ENCODE assay signal across 17 cellular contexts in the genomic region with DNA sequence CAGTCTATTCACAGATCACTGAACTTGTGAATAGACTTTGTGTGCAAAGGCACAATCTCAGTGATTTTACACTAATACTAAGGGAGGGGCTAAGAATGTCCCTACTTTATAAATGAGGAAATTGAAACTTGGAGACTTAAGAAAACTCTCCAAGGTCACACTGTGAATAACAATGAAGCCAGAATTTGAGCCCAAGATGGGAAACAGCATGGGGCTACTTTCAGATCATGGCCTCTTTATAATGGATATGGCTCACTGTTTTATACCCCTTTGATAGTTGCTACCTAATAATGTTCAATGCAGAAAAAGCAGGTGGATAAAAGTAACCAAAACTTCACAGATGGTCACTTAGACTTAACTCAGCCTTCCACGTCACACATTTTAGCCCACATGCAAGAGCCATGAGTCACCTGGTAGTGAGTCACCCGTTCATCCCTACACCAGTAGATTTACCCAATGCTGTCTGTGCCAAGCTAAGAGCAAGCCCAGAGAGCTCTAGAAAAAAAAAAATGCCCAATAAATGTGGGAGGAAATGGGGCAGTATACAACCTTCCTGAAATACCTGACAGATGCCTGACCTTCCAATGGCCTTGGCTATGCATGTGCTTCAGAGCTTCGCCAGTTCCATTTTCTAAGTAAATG.
DNase-seq lines count a peak whose midpoint lies in the region; ATAC-seq, FAIRE-seq and TF ChIP-seq lines count a peak whose summit lies in the region.
"Had no signal": no experiment of that assay in that cellular context is flagged by ENCODE, and none has a peak within 500 bp of the region (broad histone marks: within the 10 kb centered on the region; RNA-seq: fewer than 3 reads in every experiment).

No MANE protein-coding gene starts in this region.

- no peak for TF ChIP-seq EP300 in HepG2 (IDR thresholded peaks at IDR 0.05; ENCODE audit: low read depth in 2 of 2, low read length in 2 of 2)
- TF ChIP-seq EP300 in HepG2 (CRISPR knock-in tag; IDR thresholded peaks at IDR 0.05; ENCODE audit: borderline replicate concordance) = no peak

- ATAC-seq in HepG2 = no peak
- ATAC-seq in HG02852 (IDR thresholded peaks at IDR 0.05; ENCODE audit: unreplicated experiment) = no peak
- no peak for ATAC-seq in GM18861 (IDR thresholded peaks at IDR 0.05; ENCODE audit: unreplicated experiment)
- no peak for ATAC-seq in GM19452 (IDR thresholded peaks at IDR 0.05; ENCODE audit: unreplicated experiment)
- ATAC-seq: GM12878, WTC11 had no signal

- H3K27me3 ChIP-seq in HUES64 (ENCODE audit: insufficient read depth, low read length) (no peaks in the 10 kb centered on the region), adrenal gland (no peaks in the 10 kb centered on the region), HepG2 (ENCODE audit: control insufficient read depth in 1 of 2, insufficient read depth in 2 of 2, low read length in 2 of 2) (no peaks in the 10 kb centered on the region)

- no TSS peak for BruUV-seq in HepG2 (replicated peaks; lab: Mats Ljungman, UMichigan)

- H3K27ac ChIP-seq in HUES64 (ENCODE audit: low read depth, low read length) (peak overlapping the region; percentile 70; the same call in 1 of the 2 replicates), adrenal gland (no peak overlapping the region), HepG2 (ENCODE audit: extremely low read length, insufficient read depth, low read length) (no peak overlapping the region)
- H3K27ac ChIP-seq: SK-N-MC had no signal

- DNase-seq in Caki2 (ENCODE audit: low read depth) (peak; percentile 66), adrenal gland (peak in 4 of 7 donors; percentile 19 to 38 (median 24)), HepG2 (ENCODE audit: low spot score) (peak; percentile 28), cerebellar cortex (ENCODE audit: low spot score) (no peak)
- DNase-seq: activated CD8-positive, alpha-beta memory T cell treated with anti-CD3 and anti-CD28 coated beads, Interleukin-2, amount 50 U/mL, for 4 hours; activated naive CD8-positive, alpha-beta T cell treated with anti-CD3 and anti-CD28 coated beads, Interleukin-2, amount 10 ng/mL, durations not matched to agents 7 days and 5 days; cortex of kidney; DMS79; midbrain; NCI-H1694 treated with DMSO at 0.1 percent for 48 hours had no signal

- H3K4me3 ChIP-seq in HUES64 (ENCODE audit: low read length) (no peak overlapping the region), adrenal gland (no peak overlapping the region), HepG2 (replicated peaks in 1 of 3; ENCODE audit: insufficient read depth in 1 of 3, low read depth in 2 of 3, low read length in 3 of 3) (no peak overlapping the region)
- H3K4me3 ChIP-seq: GM12878, SK-N-MC had no signal

- H3K9ac ChIP-seq in HUES64 (ENCODE audit: low read depth, low read length) = peak overlapping the region; percentile 12; the same call in 1 of the 2 replicates
- no peak overlapping the region for H3K9ac ChIP-seq in HepG2 (ENCODE audit: insufficient read depth, low read depth, low read length)

- 66% methylated on average over 3 of the region's 3 CpGs for WGBS in HUES64
- WGBS in adrenal gland, 4 donors = 40 to 47% (median 45%) methylated on average over 3 of the region's 3 CpGs
- 8% methylated on average over 3 of the region's 3 CpGs for WGBS in HepG2 (ENCODE audit: low lambda C conversion rate)

- H3K9me3 ChIP-seq in HUES64 (ENCODE audit: insufficient read depth, low read depth, low read length) (no peaks in the 10 kb centered on the region), adrenal gland (replicated peaks in 1 of 3) (no peaks in the 10 kb centered on the region), HepG2 (ENCODE audit: low read length) (no peaks in the 10 kb centered on the region)

- POLR2A ChIA-PET in HepG2 (lab: Yijun Ruan, JAX) = no interaction called here

- TF ChIP-seq POLR2A in adrenal gland (IDR thresholded peaks at IDR 0.05) = no peak
- no peak for TF ChIP-seq POLR2A in HepG2 (IDR thresholded peaks at IDR 0.05; ENCODE audit: insufficient read depth in 1 of 2, low read depth in 2 of 2, low read length in 2 of 2)

- CTCF ChIA-PET in HepG2 (lab: Yijun Ruan, JAX; ENCODE audit: low intra/inter-chr PET ratio, low total read pairs) = no interaction called here

- intact Hi-C loops in adrenal gland (cut with DNase I) = no loop called here
- intact Hi-C loops in HepG2 (cut with micrococcal nuclease; ENCODE audit: unreplicated experiment) = no loop called here

- H4K20me1 ChIP-seq in HepG2 (ENCODE audit: insufficient read depth, low read length) = no peaks in the 10 kb centered on the region

- H3K79me2 ChIP-seq in HepG2 (ENCODE audit: insufficient read depth, low read length) = no peaks in the 10 kb centered on the region

- no peak overlapping the region for H2AFZ ChIP-seq in HepG2 (ENCODE audit: low read length)

- no peak overlapping the region for H3K4me2 ChIP-seq in HepG2 (ENCODE audit: low read depth, low read length)

- TF ChIP-seq RAD21 in HepG2 (CRISPR knock-in tag; IDR thresholded peaks at IDR 0.05) = no peak

- H3K4me1 ChIP-seq in HUES64 (ENCODE audit: insufficient read depth, low read length) (peaks cover 14% of the 10 kb centered on the region), adrenal gland (replicated peaks in 1 of 2) (no peaks in the 10 kb centered on the region), HepG2 (ENCODE audit: insufficient read depth, low read length) (no peaks in the 10 kb centered on the region)

- no peak for TF ChIP-seq CTCF in adrenal gland (IDR thresholded peaks at IDR 0.05)
- no peak for TF ChIP-seq CTCF in HepG2 (CRISPR knock-in tag; IDR thresholded peaks at IDR 0.05)

- H3K36me3 ChIP-seq in HUES64 (ENCODE audit: insufficient read depth, low read length) (no peaks in the 10 kb centered on the region), adrenal gland (replicated peaks in 1 of 2) (no peaks in the 10 kb centered on the region), HepG2 (replicated peaks in 1 of 2; ENCODE audit: control insufficient read depth in 1 of 2, insufficient read depth in 2 of 2, low read length in 2 of 2) (no peaks in the 10 kb centered on the region)

- FAIRE-seq in HepG2 (lab: Jason Lieb, UNC) = no peak
- FAIRE-seq: GM12878 had no signal

- in situ Hi-C loops in Caki2 (cut with HindIII; ENCODE audit: low pct_unique_long_range_greater_than_20kb, low sequenced_read_pairs) = no loop called here
- in situ Hi-C loops in HepG2 (cut with HindIII; ENCODE audit: extremely low pct_ligation_motif_present, low pct_unique_long_range_greater_than_20kb) = no loop called here

TF ChIP-seq in HepG2, 621 proteins besides CTCF, POLR2A, EP300 and RAD21:
- TF ChIP-seq FOSL2 (CRISPR knock-in tag; IDR thresholded peaks at IDR 0.05) (peak; percentile 90), CREB1 (IDR thresholded peaks at IDR 0.05) (peak; percentile 86), CREB1 (CRISPR knock-in tag; IDR thresholded peaks at IDR 0.05) (no peak), HNRNPL (IDR thresholded peaks at IDR 0.05; ENCODE audit: low read depth, low read length) (no peak)
